In genomic region chr15:95095250-95095649, GRCh38 we compare ENCODE assay signal across 9 cellular contexts.
"Had no signal": no experiment of that assay in that cellular context is flagged by ENCODE, and none has a peak within 500 bp of the region (broad histone marks: within the 10 kb centered on the region; RNA-seq: fewer than 3 reads in every experiment).

No MANE protein-coding gene starts in this region.

- DNase-seq: H9, HCEC 1CT, KBM-7 had no signal

- ATAC-seq: GM23338, HepG2 had no signal

- FAIRE-seq: H1, H54, HepG2 had no signal

- H3K4me3 ChIP-seq: GM23338 had no signal

- H3K27ac ChIP-seq: HL-60, KMS-11 had no signal
